In the genomic region with DNA sequence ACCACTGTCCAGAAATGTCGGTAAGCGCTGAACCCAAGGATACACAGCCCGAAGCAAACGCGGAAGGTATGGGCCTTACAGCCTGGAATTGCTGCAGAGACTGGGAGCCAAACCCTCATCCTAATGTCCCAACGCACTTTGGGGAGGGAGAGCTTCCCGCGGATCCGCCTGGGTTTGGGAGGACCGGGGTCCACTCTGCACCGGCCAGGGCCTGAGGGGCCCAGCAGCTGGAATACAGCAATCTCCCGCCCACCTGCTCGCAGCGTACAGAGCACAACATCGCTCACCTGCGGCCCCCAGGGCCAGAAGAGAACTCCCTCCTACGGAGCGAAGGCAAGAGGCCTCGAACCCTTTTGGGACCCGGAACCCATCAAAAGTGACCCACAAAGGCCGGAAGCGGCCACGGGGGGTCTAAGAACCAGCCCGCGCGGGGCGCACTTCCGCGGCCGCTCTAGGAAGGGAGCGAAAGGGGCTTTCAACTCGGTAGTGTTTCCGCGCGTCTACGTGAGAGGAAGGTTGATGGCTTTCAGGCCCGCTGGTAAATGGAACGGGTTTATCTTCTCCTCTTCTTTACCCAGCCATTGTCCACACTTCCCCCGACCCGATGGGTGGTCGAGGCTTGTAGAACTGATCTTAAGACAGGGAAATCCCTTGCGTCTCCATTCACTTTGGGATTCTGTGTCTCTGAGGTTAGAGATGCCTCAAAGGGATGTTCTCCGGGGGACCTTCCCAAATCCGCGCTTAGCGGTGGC, we compare ENCODE assay signal across 8 cellular contexts. TPM values are rescaled to one million over a fixed set of nuclear protein-coding genes. Genes with fewer than 3 reads are reported as not detected.
DNase-seq lines count a peak whose midpoint lies in the region; ATAC-seq and TF ChIP-seq lines count a peak whose summit lies in the region.

ZSCAN12 (minus strand) TSS at position 378 of the 752 bp plus-strand sequence. CDS start 1,342 bp downstream, outside the sequence.

- peak within 1 kb of the TSS; percentile 89 for H2BK120ac ChIP-seq in IMR-90 (ENCODE audit: low read depth, low read length)

- H2AK5ac ChIP-seq in IMR-90 (ENCODE audit: low read depth, low read length): peak within 1 kb of the TSS; percentile 90

- peaks cover 6% of the 10 kb centered on the region; the same call in 1 of the 2 replicates for H3K4me1 ChIP-seq in IMR-90 (ENCODE audit: control insufficient read depth, insufficient read depth, low read length)
- peaks cover 21% of the 10 kb centered on the region for H3K4me1 ChIP-seq in suprapubic skin

- peak within 1 kb of the TSS; percentile 100 for H3K4ac ChIP-seq in IMR-90 (ENCODE audit: low read depth, low read length)

- peak within 1 kb of the TSS; percentile 90 for H3K27ac Mint-ChIP-seq in activated naive CD4-positive, alpha-beta T cell treated with anti-CD3 and anti-CD28 coated beads, Interleukin-2, amount 10 ng/mL, durations not matched to agents 7 days and 5 days

- peaks cover 57% of the 10 kb centered on the region for H3K4me1 Mint-ChIP-seq in activated naive CD4-positive, alpha-beta T cell treated with anti-CD3 and anti-CD28 coated beads, Interleukin-2, amount 10 ng/mL, durations not matched to agents 7 days and 5 days

- peak within 1 kb of the TSS; percentile 100 for H3K23ac ChIP-seq in IMR-90 (ENCODE audit: low read depth, low read length)

- H3K9ac ChIP-seq in IMR-90 (ENCODE audit: low read depth, low read length): peak within 1 kb of the TSS; percentile 96

- no peaks in the 10 kb centered on the region; the same call in 1 of the 2 replicates for H4K20me1 ChIP-seq in IMR-90 (ENCODE audit: insufficient read depth, low read length)

- peak within 1 kb of the TSS; percentile 90 for H3K4me3 ChIP-seq in IMR-90 (ENCODE audit: insufficient read depth, low read depth, low read length)
- peak within 1 kb of the TSS; percentile 58 for H3K4me3 ChIP-seq in suprapubic skin

- TF ChIP-seq POLR2A in IMR-90 (IDR thresholded peaks at IDR 0.05; ENCODE audit: low read depth, low read length) (peak; percentile 76), suprapubic skin (IDR thresholded peaks at IDR 0.05) (peak in 1 of 2 donors; percentile 19)

- H4K91ac ChIP-seq in IMR-90 (ENCODE audit: insufficient read depth, low read depth, low read length): peak within 1 kb of the TSS; percentile 97

- no peaks in the 10 kb centered on the region; the same call in 1 of the 2 replicates for H3K9me1 ChIP-seq in IMR-90 (ENCODE audit: insufficient read depth, low read length)

- peak; percentile 65 for TF ChIP-seq CTCF in IMR-90 (conservative IDR thresholded peaks at IDR 0.05; ENCODE audit: low read depth, low read length)
- no peak for TF ChIP-seq CTCF in omental fat pad (IDR thresholded peaks at IDR 0.05)
- TF ChIP-seq CTCF in suprapubic skin (IDR thresholded peaks at IDR 0.05): peak in 1 of 2 donors; percentile 38

- H2BK5ac ChIP-seq in IMR-90 (ENCODE audit: low read depth, low read length, poor library complexity, severe bottlenecking): peak within 1 kb of the TSS; percentile 78

- H3K27me3 ChIP-seq in IMR-90 (ENCODE audit: control insufficient read depth, insufficient read depth, low read length): no peaks in the 10 kb centered on the region
- H3K27me3 ChIP-seq in suprapubic skin: peaks cover 10% of the 10 kb centered on the region

- H3K9me3 ChIP-seq in IMR-90 (ENCODE audit: control insufficient read depth, insufficient read depth, low read length) (no peaks in the 10 kb centered on the region), suprapubic skin (no peaks in the 10 kb centered on the region)

- DNase-seq in DMS153 treated with DMSO at 0.1 percent for 48 hours (lab: John Stamatoyannopoulos, UW; ENCODE audit: unreplicated experiment) (peak; percentile 70), IMR-90 (peak; percentile 89), SHP77 treated with DMSO at 0.1 percent for 48 hours (lab: John Stamatoyannopoulos, UW) (peak; percentile 74), glomerular visceral epithelial cell (ENCODE audit: extremely low spot score) (peak; percentile 90), omental fat pad (ENCODE audit: low spot score) (peak; percentile 37), suprapubic skin (ENCODE audit: low spot score in 2 of 2) (peak; percentile 85 to 86)
- peak; percentile 88 for DNase-seq in activated naive CD4-positive, alpha-beta T cell treated with anti-CD3 and anti-CD28 coated beads, Interleukin-2, amount 10 ng/mL, durations not matched to agents 7 days and 5 days

- CTCF ChIA-PET in IMR-90 (lab: Yijun Ruan, JAX): no interaction called here
- CTCF ChIA-PET in activated naive CD4-positive, alpha-beta T cell treated with anti-CD3 and anti-CD28 coated beads, Interleukin-2, amount 10 ng/mL, durations not matched to agents 7 days and 5 days (lab: Charles Lee): no interaction called here

- BruUV-seq in IMR-90 (replicated peaks; lab: Mats Ljungman, UMichigan): TSS peak; percentile 69

- H2BK15ac ChIP-seq in IMR-90 (ENCODE audit: low read depth, low read length): no peak within 1 kb of the TSS; the same call in 2 of the 3 replicates

- H3K27me3 Mint-ChIP-seq in activated naive CD4-positive, alpha-beta T cell treated with anti-CD3 and anti-CD28 coated beads, Interleukin-2, amount 10 ng/mL, durations not matched to agents 7 days and 5 days: peaks cover 17% of the 10 kb centered on the region

- H3K36me3 Mint-ChIP-seq in activated naive CD4-positive, alpha-beta T cell treated with anti-CD3 and anti-CD28 coated beads, Interleukin-2, amount 10 ng/mL, durations not matched to agents 7 days and 5 days: peaks cover 44% of the 10 kb centered on the region

- peaks cover 12 to 39% of the 10 kb centered on the region in 2 experiments for H3K79me1 ChIP-seq in IMR-90 (ENCODE audit: low read depth in 1 of 2, low read length in 2 of 2)

- POLR2A ChIA-PET in IMR-90 (lab: Charles Lee; ENCODE audit: unreplicated experiment): no interaction called here

- H2BK20ac ChIP-seq in IMR-90 (ENCODE audit: low read depth, low read length): peak within 1 kb of the TSS; percentile 75; the same call in 1 of the 2 replicates

- no peak for TF ChIP-seq RAD21 in IMR-90 (IDR thresholded peaks at IDR 0.05; ENCODE audit: low read length)

- in situ Hi-C loops in IMR-90 (cut with MboI; ENCODE audit: low sequenced_read_pairs): no loop called here

- peak; percentile 80 for ATAC-seq in GM21526 (IDR thresholded peaks at IDR 0.05; ENCODE audit: low FRiP score, unreplicated experiment)
- peak; percentile 98 for ATAC-seq in IMR-90 (ENCODE audit: low read depth)
- ATAC-seq in omental fat pad (ENCODE audit: low FRiP score): peak; percentile 98

- peak within 1 kb of the TSS; percentile 97 for H2AK9ac ChIP-seq in IMR-90 (replicated peaks; ENCODE audit: low read depth, low read length, poor library complexity)

- H3K4me3 Mint-ChIP-seq in activated naive CD4-positive, alpha-beta T cell treated with anti-CD3 and anti-CD28 coated beads, Interleukin-2, amount 10 ng/mL, durations not matched to agents 7 days and 5 days: peak within 1 kb of the TSS; percentile 87

- intact Hi-C loops in IMR-90 (cut with micrococcal nuclease): loop anchor here (1.0 to 10.0 kb wide), 5 partner anchors 17 to 262 kb away; partner anchors contain the start of gene ZSCAN23

- peak within 1 kb of the TSS; percentile 88 for H3K18ac ChIP-seq in IMR-90 (ENCODE audit: low read depth, low read length)

- peak within 1 kb of the TSS; percentile 96 for H4K5ac ChIP-seq in IMR-90 (ENCODE audit: low read depth, low read length)

- H3K9me3 Mint-ChIP-seq in activated naive CD4-positive, alpha-beta T cell treated with anti-CD3 and anti-CD28 coated beads, Interleukin-2, amount 10 ng/mL, durations not matched to agents 7 days and 5 days: peaks cover 4% of the 10 kb centered on the region

- H3K36me3 ChIP-seq in IMR-90 (ENCODE audit: control insufficient read depth, insufficient read depth, low read length) (peaks cover 15% of the 10 kb centered on the region), suprapubic skin (peaks cover 4% of the 10 kb centered on the region)

- dilution Hi-C loops in IMR-90 (cut with HindIII; ENCODE audit: low sequenced_read_pairs, unreplicated experiment): no loop called here

- peak within 1 kb of the TSS; percentile 84 for H3K27ac ChIP-seq in IMR-90 (ENCODE audit: insufficient read depth, low read length)
- no peak within 1 kb of the TSS for H3K27ac ChIP-seq in suprapubic skin

- H3K4me2 ChIP-seq in IMR-90 (ENCODE audit: low read depth, low read length): peak within 1 kb of the TSS; percentile 75

- peak within 1 kb of the TSS; percentile 94 to 98 for H4K8ac ChIP-seq in IMR-90 (ENCODE audit: low read depth in 2 of 2, low read length in 2 of 2)

- no CpG with 5 or more reads among the region's 46 CpGs for WGBS in IMR-90 (ENCODE audit: extremely low coverage in 2 of 2, insufficient read length in 1 of 2), 2 experiments
- WGBS in suprapubic skin: 6% methylated on average over 17 of the region's 46 CpGs

- peak within 1 kb of the TSS; percentile 97 for H2AFZ ChIP-seq in IMR-90 (replicated peaks; ENCODE audit: low read length, poor library complexity)

- peak within 1 kb of the TSS; percentile 100 for H3K14ac ChIP-seq in IMR-90 (replicated peaks; ENCODE audit: low read depth, low read length)

- peak within 1 kb of the TSS; percentile 99 for H3K56ac ChIP-seq in IMR-90 (ENCODE audit: extremely low read depth, insufficient read depth, low read length)

- TF ChIP-seq EP300 in suprapubic skin (IDR thresholded peaks at IDR 0.05): no peak

TF ChIP-seq in IMR-90, 13 proteins besides CTCF, POLR2A, EP300 and RAD21 (continues in another document):
- TF ChIP-seq, protein P1, sequence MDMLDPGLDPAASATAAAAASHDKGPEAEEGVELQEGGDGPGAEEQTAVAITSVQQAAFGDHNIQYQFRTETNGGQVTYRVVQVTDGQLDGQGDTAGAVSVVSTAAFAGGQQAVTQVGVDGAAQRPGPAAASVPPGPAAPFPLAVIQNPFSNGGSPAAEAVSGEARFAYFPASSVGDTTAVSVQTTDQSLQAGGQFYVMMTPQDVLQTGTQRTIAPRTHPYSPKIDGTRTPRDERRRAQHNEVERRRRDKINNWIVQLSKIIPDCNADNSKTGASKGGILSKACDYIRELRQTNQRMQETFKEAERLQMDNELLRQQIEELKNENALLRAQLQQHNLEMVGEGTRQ (IDR thresholded peaks at IDR 0.05; ENCODE audit: low read depth, low read length): 0 out of 2 replicates have a peak, but pooled peaks have one; percentile 20
- no peak for TF ChIP-seq MXI1 (IDR thresholded peaks at IDR 0.05; ENCODE audit: borderline replicate concordance, low read depth, low read length)

RNA-seq across cellular contexts. Expression of gene ZSCAN12, which starts in this region (rescaled TPM):
- total RNA-seq in IMR-90 (2012; rRNA removed) (6.4 and 6.5 TPM in 2 replicates), omental fat pad (1 to 10 TPM; 2.7 to 5.5 (median 4.4) TPM), suprapubic skin (1 to 10 TPM; 1.2 to 3.2 (median 2.3) TPM)
- polyA plus RNA-seq in IMR-90 (2012; rRNA removed): 1.6 and 2.0 TPM in 2 replicates
- 0.31 and 0.74 TPM in 2 replicates for polyA plus RNA-seq in IMR-90 (2012; cell fraction: cytosol; rRNA removed)
- 0.60 and 3.1 TPM in 2 replicates for polyA plus RNA-seq in IMR-90 (2012; cell fraction: nucleus; rRNA removed; ENCODE audit: low replicate concordance)

Comparison
In these comparisons a context has a peak if more than half of its experiments do, and no peak if none do; other contexts are left out.
1. DNase-seq: peak in every context shown above with its lines; median percentile 90 in glomerular visceral epithelial cell; 89 in IMR-90; 88 in activated naive CD4-positive, alpha-beta T cell treated with anti-CD3 and anti-CD28 coated beads, Interleukin-2, amount 10 ng/mL, durations not matched to agents 7 days and 5 days; 86 in suprapubic skin; 74 in SHP77 treated with DMSO at 0.1 percent for 48 hours; 70 in DMS153 treated with DMSO at 0.1 percent for 48 hours; 37 in omental fat pad.